16 cellular contexts compared by ENCODE assay signal in the genomic region with DNA sequence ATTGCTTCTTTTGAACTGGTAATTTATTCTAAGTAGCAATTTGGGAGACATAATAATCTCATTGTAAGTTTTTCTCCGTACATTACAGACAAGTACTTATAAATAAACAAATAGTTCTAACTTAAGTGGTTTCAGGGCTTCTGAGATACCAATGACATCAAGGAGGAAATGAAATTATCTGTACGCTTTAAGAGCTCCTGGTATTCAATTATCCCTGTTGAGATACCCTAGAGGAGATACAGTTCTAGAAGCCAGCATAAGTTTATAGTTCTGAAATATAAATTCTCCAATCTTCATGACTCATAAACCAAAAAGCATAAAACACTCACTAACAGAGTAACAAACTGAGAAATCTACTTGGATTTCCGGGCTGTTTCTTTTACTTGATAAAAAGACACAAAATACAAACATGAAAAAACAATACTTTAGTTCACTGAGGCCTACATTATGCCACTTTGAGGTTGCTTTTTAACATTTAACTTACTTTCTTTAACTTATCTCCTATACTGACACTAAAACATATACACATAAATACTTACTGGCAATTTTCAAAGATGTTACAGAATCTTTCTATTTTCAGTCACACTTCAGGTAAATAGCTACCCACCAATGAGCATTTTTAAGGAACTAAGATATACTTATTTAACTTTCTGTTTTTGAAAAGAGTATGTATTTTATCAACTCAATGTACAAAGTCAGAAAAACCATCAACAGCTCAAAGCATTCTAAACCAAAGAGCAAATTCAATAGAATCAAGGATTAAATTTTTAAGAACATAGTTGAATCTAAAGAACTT. TPM values are rescaled to one million over a fixed set of nuclear protein-coding genes. Genes with fewer than 3 reads are reported as not detected.
DNase-seq lines count a peak whose midpoint lies in the region; ATAC-seq and TF ChIP-seq lines count a peak whose summit lies in the region.
"Had no signal": no experiment of that assay in that cellular context is flagged by ENCODE, and none has a peak within 500 bp of the region (broad histone marks: within the 10 kb centered on the region; RNA-seq: fewer than 3 reads in every experiment).

No MANE protein-coding gene starts in this region.

- no peak for DNase-seq in CD8-positive, alpha-beta T cell
- DNase-seq in EH (ENCODE audit: low read depth): peak; percentile 31
- DNase-seq in iris pigment epithelial cell (ENCODE audit: low read depth): peak; percentile 52
- DNase-seq in ovary: no peak
- no peak for DNase-seq in Karpas-422
- DNase-seq: activated CD8-positive, alpha-beta memory T cell treated with anti-CD3 and anti-CD28 coated beads, Interleukin-2, amount 50 U/mL, for 48 hours; colonic mucosa; GF-D8; left ventricle myocardium inferior; NCI-H146; NCI-H69 had no signal

- no peak for TF ChIP-seq CTCF in CD8-positive, alpha-beta T cell (IDR thresholded peaks at IDR 0.05)
- no peak for TF ChIP-seq CTCF in SU-DHL-6 (IDR thresholded peaks at IDR 0.05; ENCODE audit: insufficient read depth, low read length, poor library complexity, severe bottlenecking)
- TF ChIP-seq CTCF in ovary (IDR thresholded peaks at IDR 0.05): no peak

- no peaks in the 10 kb centered on the region for H3K9me3 ChIP-seq in CD8-positive, alpha-beta T cell (ENCODE audit: low read length)
- H3K9me3 ChIP-seq in SU-DHL-6 (ENCODE audit: insufficient read depth, low read length) (no peaks in the 10 kb centered on the region), ovary (no peaks in the 10 kb centered on the region), Karpas-422 (ENCODE audit: low read length) (no peaks in the 10 kb centered on the region)
- H3K9me3 ChIP-seq: colonic mucosa, left ventricle myocardium inferior had no signal

- H3F3A ChIP-seq in SU-DHL-6 (ENCODE audit: insufficient read depth): peaks cover 5% of the 10 kb centered on the region; the same call in 1 of the 2 replicates

- POLR2A ChIA-PET in CD8-positive, alpha-beta T cell (lab: Charles Lee): no interaction called here

- no peak for TF ChIP-seq POLR2A in ovary (IDR thresholded peaks at IDR 0.05)

- 19 to 31% (median 25%) methylated on average over 3 of the region's 3 CpGs for WGBS in ovary, 3 donors

- H3K9ac ChIP-seq in SU-DHL-6 (ENCODE audit: low read length) (no peak overlapping the region), Karpas-422 (ENCODE audit: low read length) (no peak overlapping the region)
- H3K9ac ChIP-seq: neural progenitor cell had no signal

- peaks cover 36% of the 10 kb centered on the region for H3K36me3 ChIP-seq in CD8-positive, alpha-beta T cell (ENCODE audit: insufficient read depth, low read length)
- H3K36me3 ChIP-seq in SU-DHL-6 (ENCODE audit: low read length) (peaks cover 38% of the 10 kb centered on the region; the same call in 1 of the 2 replicates), ovary (no peaks in the 10 kb centered on the region), Karpas-422 (ENCODE audit: insufficient read depth, low read length) (peaks cover 59% of the 10 kb centered on the region)

- intact Hi-C loops in CD8-positive, alpha-beta T cell (cut with DNase I, micrococcal nuclease): no loop called here
- intact Hi-C loops in ovary (cut with DNase I): no loop called here

- H3K27ac Mint-ChIP-seq in CD8-positive, alpha-beta T cell: peak overlapping the region; percentile 69
- H3K27ac Mint-ChIP-seq: neural progenitor cell; stimulated activated naive CD8-positive, alpha-beta T cell treated with anti-CD3 and anti-CD28 coated beads, Interleukin-15, Interleukin-2, amounts not matched to agents 100 ng/mL and 50 ng/mL, for 24 hours had no signal

- H3K9me2 ChIP-seq in SU-DHL-6 (replicated peaks; ENCODE audit: insufficient read depth, low read length) (no peaks in the 10 kb centered on the region), Karpas-422 (replicated peaks; ENCODE audit: insufficient read depth, low read length) (no peaks in the 10 kb centered on the region)

- H3K27me3 ChIP-seq in CD8-positive, alpha-beta T cell (ENCODE audit: insufficient read depth, low read length): no peaks in the 10 kb centered on the region
- H3K27me3 ChIP-seq in SU-DHL-6 (ENCODE audit: low read length) (no peaks in the 10 kb centered on the region), ovary (no peaks in the 10 kb centered on the region), Karpas-422 (ENCODE audit: low read length) (no peaks in the 10 kb centered on the region)
- H3K27me3 ChIP-seq: colonic mucosa, neural progenitor cell had no signal

- CTCF ChIA-PET in CD8-positive, alpha-beta T cell (lab: Charles Lee): interaction anchor here (0.9 to 1.3 kb wide), 3 partner anchors 16 to 50 kb away, joined by 3 read pairs; a partner anchor contains a TSS

- peaks cover 18% of the 10 kb centered on the region for H3K4me1 ChIP-seq in CD8-positive, alpha-beta T cell (ENCODE audit: insufficient read depth, low read length)
- H3K4me1 ChIP-seq in ovary (ENCODE audit: insufficient read depth): no peaks in the 10 kb centered on the region
- no peaks in the 10 kb centered on the region for H3K4me1 ChIP-seq in Karpas-422 (ENCODE audit: low read length)
- H3K4me1 ChIP-seq: neural progenitor cell had no signal

- H3K79me2 ChIP-seq in SU-DHL-6 (ENCODE audit: insufficient read depth, low read length) (peaks cover 35% of the 10 kb centered on the region), Karpas-422 (ENCODE audit: low read length) (peaks cover 68% of the 10 kb centered on the region)

- H3K4me3 ChIP-seq in CD8-positive, alpha-beta T cell (ENCODE audit: low read depth, low read length): no peak overlapping the region
- H3K4me3 ChIP-seq in SU-DHL-6 (ENCODE audit: insufficient read depth, low read length, poor library complexity, severe bottlenecking): no peak overlapping the region
- H3K4me3 ChIP-seq in ovary: no peak overlapping the region
- no peak overlapping the region for H3K4me3 ChIP-seq in Karpas-422 (ENCODE audit: low read length)
- H3K4me3 ChIP-seq: colonic mucosa, left ventricle myocardium inferior, neural progenitor cell had no signal

- no peaks in the 10 kb centered on the region for H3K27me3 Mint-ChIP-seq in CD8-positive, alpha-beta T cell (ENCODE audit: low read depth)
- H3K27me3 Mint-ChIP-seq: stimulated activated naive CD8-positive, alpha-beta T cell treated with anti-CD3 and anti-CD28 coated beads, Interleukin-15, Interleukin-2, amounts not matched to agents 100 ng/mL and 50 ng/mL, for 24 hours had no signal

- no peak overlapping the region for H3K4me3 Mint-ChIP-seq in CD8-positive, alpha-beta T cell
- H3K4me3 Mint-ChIP-seq: neural progenitor cell; stimulated activated naive CD8-positive, alpha-beta T cell treated with anti-CD3 and anti-CD28 coated beads, Interleukin-15, Interleukin-2, amounts not matched to agents 100 ng/mL and 50 ng/mL, for 24 hours had no signal

- H3K27ac ChIP-seq in CD8-positive, alpha-beta T cell (ENCODE audit: low read depth, low read length): no peak overlapping the region
- H3K27ac ChIP-seq in SU-DHL-6 (ENCODE audit: low read depth, low read length) (no peak overlapping the region; the same call in 1 of the 2 replicates), ovary (no peak overlapping the region), Karpas-422 (ENCODE audit: low read length) (no peak overlapping the region)
- H3K27ac ChIP-seq: colonic mucosa, left ventricle myocardium inferior, neural progenitor cell had no signal

- H4K20me1 ChIP-seq in SU-DHL-6 (ENCODE audit: low read depth, low read length): no peaks in the 10 kb centered on the region
- no peaks in the 10 kb centered on the region for H4K20me1 ChIP-seq in Karpas-422 (ENCODE audit: insufficient read depth, low read depth, low read length)

- H2AFZ ChIP-seq in SU-DHL-6 (ENCODE audit: low read depth, low read length, severe bottlenecking) (no peak overlapping the region), Karpas-422 (ENCODE audit: low read length) (no peak overlapping the region)
- H2AFZ ChIP-seq: neural progenitor cell had no signal

- peaks cover 63% of the 10 kb centered on the region for H3K36me3 Mint-ChIP-seq in CD8-positive, alpha-beta T cell

- ATAC-seq in CD8-positive, alpha-beta T cell: no peak
- ATAC-seq in GM19452 (IDR thresholded peaks at IDR 0.05; ENCODE audit: unreplicated experiment): no peak
- ATAC-seq: Right ventricle myocardium inferior had no signal

- peak overlapping the region; percentile 3 for H3K4me2 ChIP-seq in SU-DHL-6 (ENCODE audit: low read depth, low read length, poor library complexity, severe bottlenecking)
- no peak overlapping the region for H3K4me2 ChIP-seq in Karpas-422 (ENCODE audit: low read depth, low read length, poor library complexity, severe bottlenecking)
- H3K4me2 ChIP-seq: neural progenitor cell had no signal

- no peak for TF ChIP-seq EP300 in ovary (IDR thresholded peaks at IDR 0.05)

- H3K4me1 Mint-ChIP-seq in CD8-positive, alpha-beta T cell (ENCODE audit: low read depth): peaks cover 55% of the 10 kb centered on the region
- H3K4me1 Mint-ChIP-seq: neural progenitor cell had no signal

- no peaks in the 10 kb centered on the region for H3K9me3 Mint-ChIP-seq in CD8-positive, alpha-beta T cell
- H3K9me3 Mint-ChIP-seq: neural progenitor cell; stimulated activated naive CD8-positive, alpha-beta T cell treated with anti-CD3 and anti-CD28 coated beads, Interleukin-15, Interleukin-2, amounts not matched to agents 100 ng/mL and 50 ng/mL, for 24 hours had no signal

RNA-seq across cellular contexts. Expression of a gene that starts 7.5 kb away (rescaled TPM):
- total RNA-seq in CD8-positive, alpha-beta T cell: 100 to 1,000 TPM; 117 to 121 TPM
- total RNA-seq in ovary: 10 to 100 TPM; 55.2 to 87.4 (median 69.0) TPM
- 10 to 100 TPM; 27.0 to 76.5 TPM for polyA plus RNA-seq in ovary
- 20.5 and 37.5 TPM in 2 replicates for total RNA-seq in Karpas-422 (2014; rRNA removed; shearing (Covaris generic); ENCODE audit: low replicate concordance)

RNA-seq across cellular contexts. Expression of a gene that starts 27.3 kb away (rescaled TPM):
- total RNA-seq in CD8-positive, alpha-beta T cell: 1 to 10 TPM; 4.6 to 4.9 TPM
- 10 to 100 TPM; 14.7 to 33.6 (median 24.4) TPM for total RNA-seq in ovary
- 10 to 100 TPM; 19.4 to 20.9 TPM for polyA plus RNA-seq in ovary
- not detected in 2 replicates for total RNA-seq in Karpas-422 (2014; rRNA removed; shearing (Covaris generic); ENCODE audit: low replicate concordance)

RNA-seq across cellular contexts. Expression of a gene that starts 50.4 kb away (rescaled TPM):
- total RNA-seq in CD8-positive, alpha-beta T cell: 100 to 1,000 TPM; 119 to 125 TPM
- total RNA-seq in ovary: 10 to 100 TPM; 35.5 to 59.0 (median 48.6) TPM
- 10 to 100 TPM; 33.4 to 77.6 TPM for polyA plus RNA-seq in ovary
- 35.9 and 53.2 TPM in 2 replicates for total RNA-seq in Karpas-422 (2014; rRNA removed; shearing (Covaris generic); ENCODE audit: low replicate concordance)

Comparison
In these comparisons a context has a peak if more than half of its experiments do, and no peak if none do; other contexts are left out.
1. DNase-seq: peak in EH (single experiment) and iris pigment epithelial cell (single experiment); none in CD8-positive, alpha-beta T cell (0 of 7), ovary (0 of 5) and Karpas-422 (single experiment).